10 cellular contexts compared by ENCODE assay signal in the genomic region with DNA sequence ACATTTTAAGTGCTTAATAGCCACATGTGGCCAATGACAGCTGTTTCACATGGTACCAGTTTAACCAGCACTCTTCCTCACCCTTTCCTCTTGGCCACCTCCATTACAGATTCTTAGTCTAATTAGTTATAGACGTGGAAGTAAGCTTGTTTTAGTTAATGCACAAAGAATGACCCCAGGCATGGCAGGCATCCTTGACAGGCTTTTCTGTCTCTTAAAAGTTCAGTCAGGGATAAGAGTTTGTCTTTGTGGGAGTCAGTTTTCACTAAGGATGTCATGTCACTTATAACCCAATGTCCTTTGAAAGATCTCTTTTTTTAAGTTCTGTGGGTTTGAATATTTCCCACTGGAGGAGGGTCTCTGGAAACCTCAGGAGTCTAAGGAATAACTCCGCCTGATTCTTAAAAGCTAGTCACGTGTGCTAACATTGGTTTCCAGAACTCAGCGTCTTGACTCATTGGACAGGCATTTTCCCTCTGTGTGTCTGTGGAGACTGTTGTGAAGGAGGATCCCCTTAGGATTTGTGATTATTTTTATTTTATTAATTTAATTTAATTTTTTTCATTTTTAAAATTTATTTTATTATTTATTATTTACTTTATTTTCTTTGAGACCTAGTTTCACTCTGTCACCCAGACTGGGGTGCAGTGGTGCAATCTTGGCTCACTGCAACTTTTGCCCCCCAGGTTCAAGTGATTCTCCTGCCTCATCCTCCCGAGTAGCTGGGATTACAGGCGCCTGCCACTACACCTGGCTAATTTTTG.
DNase-seq lines count a peak whose midpoint lies in the region; FAIRE-seq and TF ChIP-seq lines count a peak whose summit lies in the region.
"Had no signal": no experiment of that assay in that cellular context is flagged by ENCODE, and none has a peak within 500 bp of the region (broad histone marks: within the 10 kb centered on the region; RNA-seq: fewer than 3 reads in every experiment).

No MANE protein-coding gene starts in this region.

- no peaks in the 10 kb centered on the region for H3K9me3 ChIP-seq in MG63

- H3K27ac Mint-ChIP-seq in nephron progenitor cell = peak overlapping the region; percentile 27

- H3K4me1 Mint-ChIP-seq in nephron progenitor cell = peaks cover 51% of the 10 kb centered on the region

- no peak overlapping the region for H3K4me3 Mint-ChIP-seq in nephron progenitor cell

- TF ChIP-seq CTCF in AG09309 (IDR thresholded peaks at IDR 0.05; ENCODE audit: control insufficient read depth, insufficient read depth, low read depth, low read length, missing control alignments) (no peak), nephron progenitor cell (IDR thresholded peaks at IDR 0.05) (no peak)

- FAIRE-seq in endometrium (lab: Jason Lieb, UNC) = peak; percentile 79

- peak; percentile 34 for DNase-seq in AG09309 (ENCODE audit: low read depth)
- DNase-seq in MG63 = peak; percentile 41
- DNase-seq in nephron progenitor cell = no peak
- DNase-seq in OCI-M2 (lab: John Stamatoyannopoulos, UW; ENCODE audit: unreplicated experiment) = no peak
- DNase-seq in NCI-H2171 treated with DMSO at 0.1 percent for 48 hours (lab: John Stamatoyannopoulos, UW) = no peak
- no peak for DNase-seq in activated effector memory CD4-positive, alpha-beta T cell treated with Interleukin-2 at 50 U/mL for 16 hours
- no peak for DNase-seq in SKM-1 (lab: John Stamatoyannopoulos, UW; ENCODE audit: unreplicated experiment)
- DNase-seq: activated T-cell treated with anti-CD3 and anti-CD28 coated beads, Interleukin-2, amount 50 U/mL, for 1 hour; small intestine had no signal

- H3K9me3 Mint-ChIP-seq in nephron progenitor cell = no peaks in the 10 kb centered on the region

- H3K36me3 ChIP-seq in MG63 = no peaks in the 10 kb centered on the region

- no peaks in the 10 kb centered on the region for H3K27me3 ChIP-seq in MG63

- no peaks in the 10 kb centered on the region for H3K27me3 Mint-ChIP-seq in nephron progenitor cell (ENCODE audit: low read depth, poor library complexity)

- no peaks in the 10 kb centered on the region for H3K36me3 Mint-ChIP-seq in nephron progenitor cell (ENCODE audit: low read depth)

- H3K4me3 ChIP-seq in AG09309 (ENCODE audit: control insufficient read depth, low read depth, low read length) = no peak overlapping the region
- H3K4me3 ChIP-seq in MG63 = no peak overlapping the region

Comparison
In these comparisons a context has a peak if more than half of its experiments do, and no peak if none do; other contexts are left out.
1. DNase-seq: peak in AG09309 (single experiment) and MG63 (single experiment); none in nephron progenitor cell (single experiment), OCI-M2 (single experiment), NCI-H2171 treated with DMSO at 0.1 percent for 48 hours (single experiment), activated effector memory CD4-positive, alpha-beta T cell treated with Interleukin-2 at 50 U/mL for 16 hours (single experiment) and SKM-1 (single experiment).